ENCODE assay signal across 8 cellular contexts in genomic region chr10:112721080-112721698, GRCh38.
DNase-seq lines count a peak whose midpoint lies in the region; ATAC-seq and TF ChIP-seq lines count a peak whose summit lies in the region.

No MANE protein-coding gene starts in this region.

- no peaks in the 10 kb centered on the region for H3K27me3 ChIP-seq in parathyroid adenoma (ENCODE audit: control insufficient read depth, insufficient read depth, low read length)

- H3K4me3 ChIP-seq in fibroblast of the aortic adventitia (ENCODE audit: low read depth, low read length) (no peak overlapping the region), parathyroid adenoma (ENCODE audit: low read depth, low read length) (no peak overlapping the region)

- H3K27ac Mint-ChIP-seq in activated CD4-positive, alpha-beta T cell treated with anti-CD3 and anti-CD28 coated beads for 36 hours: no peak overlapping the region

- POLR2A ChIA-PET in activated CD4-positive, alpha-beta T cell treated with anti-CD3 and anti-CD28 coated beads for 36 hours (lab: Charles Lee): no interaction called here

- TF ChIP-seq CTCF in fibroblast of the aortic adventitia (IDR thresholded peaks at IDR 0.05; ENCODE audit: insufficient read depth, low read length) (peak; percentile 68), parathyroid adenoma (IDR thresholded peaks at IDR 0.05) (peak; percentile 73)

- CTCF ChIA-PET in activated CD4-positive, alpha-beta T cell treated with anti-CD3 and anti-CD28 coated beads for 36 hours (lab: Charles Lee): interaction anchor here (0.7 to 2.8 kb wide), 7 partner anchors 9 to 664 kb away, joined by 3 to 8 read pairs (median 4); no protein-coding TSS in a partner anchor

- no peak overlapping the region for H3K4me3 Mint-ChIP-seq in activated CD4-positive, alpha-beta T cell treated with anti-CD3 and anti-CD28 coated beads for 36 hours

- no peak overlapping the region for H2AFZ ChIP-seq in parathyroid adenoma

- ATAC-seq in activated CD4-positive, alpha-beta T cell treated with anti-CD3 and anti-CD28 coated beads for 36 hours: peak; percentile 51
- ATAC-seq in HG02885 (IDR thresholded peaks at IDR 0.05; ENCODE audit: poor library complexity, unreplicated experiment): peak; percentile 69

- H3K27ac ChIP-seq in parathyroid adenoma: no peak overlapping the region

- H3K79me2 ChIP-seq in parathyroid adenoma: no peaks in the 10 kb centered on the region

- intact Hi-C loops in activated CD4-positive, alpha-beta T cell treated with anti-CD3 and anti-CD28 coated beads for 36 hours (cut with DNase I, micrococcal nuclease): loop anchor here (1.0 to 10.0 kb wide), 5 partner anchors 404 to 842 kb away; no protein-coding TSS in a partner anchor

- H3K9ac ChIP-seq in parathyroid adenoma: no peak overlapping the region

- H3K36me3 ChIP-seq in parathyroid adenoma (ENCODE audit: control insufficient read depth, insufficient read depth, low read length): no peaks in the 10 kb centered on the region

- H3K4me1 Mint-ChIP-seq in activated CD4-positive, alpha-beta T cell treated with anti-CD3 and anti-CD28 coated beads for 36 hours: no peaks in the 10 kb centered on the region

- DNase-seq in activated CD4-positive, alpha-beta T cell treated with anti-CD3 and anti-CD28 coated beads for 36 hours: no peak
- DNase-seq in activated CD4-positive, alpha-beta T cell treated with anti-CD3 and anti-CD28 coated beads for 1 hour: no peak
- DNase-seq in RPMI8226 (peak; percentile 31), fibroblast of the aortic adventitia (ENCODE audit: low read depth) (peak; percentile 62), NCI-H2081 treated with DMSO at 0.1 percent for 48 hours (lab: John Stamatoyannopoulos, UW) (no peak)
- no peak for DNase-seq in activated CD4-positive, alpha-beta T cell treated with anti-CD3 and anti-CD28 coated beads, Interleukin-2, amount 50 U/mL, for 4 hours

- H3K4me2 ChIP-seq in parathyroid adenoma (ENCODE audit: low read length): no peak overlapping the region

- H3K27me3 Mint-ChIP-seq in activated CD4-positive, alpha-beta T cell treated with anti-CD3 and anti-CD28 coated beads for 36 hours: no peaks in the 10 kb centered on the region

- H3K36me3 Mint-ChIP-seq in activated CD4-positive, alpha-beta T cell treated with anti-CD3 and anti-CD28 coated beads for 36 hours (ENCODE audit: low read depth): no peaks in the 10 kb centered on the region

- H3K9me3 ChIP-seq in parathyroid adenoma (ENCODE audit: control insufficient read depth, low read length): no peaks in the 10 kb centered on the region

- no peaks in the 10 kb centered on the region for H3K9me3 Mint-ChIP-seq in activated CD4-positive, alpha-beta T cell treated with anti-CD3 and anti-CD28 coated beads for 36 hours (ENCODE audit: low read depth)

- no peaks in the 10 kb centered on the region for H3K4me1 ChIP-seq in parathyroid adenoma

Comparison
In these comparisons a context has a peak if more than half of its experiments do, and no peak if none do; other contexts are left out.
1. DNase-seq: peak in RPMI8226 (single experiment) and fibroblast of the aortic adventitia (single experiment); none in activated CD4-positive, alpha-beta T cell treated with anti-CD3 and anti-CD28 coated beads for 36 hours (single experiment), activated CD4-positive, alpha-beta T cell treated with anti-CD3 and anti-CD28 coated beads for 1 hour (single experiment), activated CD4-positive, alpha-beta T cell treated with anti-CD3 and anti-CD28 coated beads, Interleukin-2, amount 50 U/mL, for 4 hours (0 of 2) and NCI-H2081 treated with DMSO at 0.1 percent for 48 hours (single experiment).